ENCODE assay signal across 10 cellular contexts in the genomic region with DNA sequence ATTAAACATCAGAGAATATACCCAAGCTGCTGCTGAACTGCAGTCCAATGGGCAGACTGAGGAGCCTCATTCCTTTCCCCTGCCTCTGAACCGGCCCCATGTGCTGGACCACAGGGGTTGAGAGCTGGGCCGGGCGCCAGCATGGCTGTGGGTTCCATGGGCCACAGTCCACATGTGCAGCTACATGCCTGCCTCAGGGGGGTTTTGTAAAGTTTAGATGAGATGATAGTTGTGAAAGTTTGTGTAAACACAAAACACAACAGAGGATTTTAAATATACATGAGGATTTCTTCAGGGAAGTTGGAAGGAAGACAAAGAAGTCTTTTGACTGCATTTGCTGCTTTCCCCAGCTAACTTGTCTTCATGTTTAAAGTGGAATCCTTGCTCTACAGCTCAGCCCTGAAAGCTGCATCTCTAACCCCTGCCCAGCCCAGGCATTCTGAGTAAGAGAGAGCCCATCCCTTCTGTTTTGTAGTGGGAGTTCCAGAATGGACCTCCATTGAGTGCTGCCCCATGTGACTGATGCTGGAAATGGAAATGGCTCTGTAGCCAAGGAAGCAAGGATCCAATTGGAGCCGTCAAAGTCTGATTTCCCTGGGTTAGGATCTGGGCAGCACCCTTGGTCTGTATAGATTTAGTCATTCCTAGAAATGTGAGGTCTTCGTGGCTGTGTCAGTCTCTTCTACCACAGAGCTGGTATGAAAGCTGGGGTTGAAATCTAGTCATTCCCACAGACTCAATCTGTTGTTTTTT. TPM values are rescaled to one million over a fixed set of nuclear protein-coding genes. Genes with fewer than 3 reads are reported as not detected.
DNase-seq lines count a peak whose midpoint lies in the region; ATAC-seq and TF ChIP-seq lines count a peak whose summit lies in the region.
"Had no signal": no experiment of that assay in that cellular context is flagged by ENCODE, and none has a peak within 500 bp of the region (broad histone marks: within the 10 kb centered on the region; RNA-seq: fewer than 3 reads in every experiment).

No MANE protein-coding gene starts in this region.

- no peaks in the 10 kb centered on the region for H3K9me3 ChIP-seq in BE2C
- no peaks in the 10 kb centered on the region for H3K9me3 ChIP-seq in mucosa of descending colon

- H3K4me3 ChIP-seq in BE2C (ENCODE audit: low read depth, low read length) (no peak overlapping the region), cardiac fibroblast (replicated peaks in 1 of 2; ENCODE audit: low read depth in 2 of 2, low read length in 2 of 2) (no peak overlapping the region), mucosa of descending colon (no peak overlapping the region)

- H3K36me3 ChIP-seq in BE2C (no peaks in the 10 kb centered on the region), mucosa of descending colon (ENCODE audit: low read depth) (no peaks in the 10 kb centered on the region)

- no peaks in the 10 kb centered on the region for H3K27me3 ChIP-seq in BE2C

- intact Hi-C loops in mucosa of descending colon (cut with DNase I, micrococcal nuclease), result no loop called here

- peak; percentile 46 for ATAC-seq in mucosa of descending colon
- no peak for ATAC-seq in HG03139 (IDR thresholded peaks at IDR 0.05; ENCODE audit: unreplicated experiment)
- ATAC-seq in GM18907 (IDR thresholded peaks at IDR 0.05; ENCODE audit: unreplicated experiment), result no peak
- ATAC-seq in GM21447 (IDR thresholded peaks at IDR 0.05; ENCODE audit: unreplicated experiment), result no peak

- TF ChIP-seq CTCF in BE2C (IDR thresholded peaks at IDR 0.05; ENCODE audit: low read depth, low read length) (peak; percentile 12; the same call in 1 of the 2 replicates), cardiac fibroblast (IDR thresholded peaks at IDR 0.05; ENCODE audit: low read depth, low read length) (no peak), mucosa of descending colon (IDR thresholded peaks at IDR 0.05) (no peak)

- H3K4me1 ChIP-seq in BE2C, result no peaks in the 10 kb centered on the region
- H3K4me1 ChIP-seq in mucosa of descending colon (ENCODE audit: low read depth), result no peaks in the 10 kb centered on the region

- DNase-seq in BE2C, result no peak
- DNase-seq in HCEC 1CT, result peak; percentile 37
- peak; percentile 23 to 73 for DNase-seq in cardiac fibroblast (ENCODE audit: low read depth in 2 of 2)
- peak; percentile 27 to 58 (median 46) for DNase-seq in mucosa of descending colon
- DNase-seq in retina, result no peak
- DNase-seq: activated naive CD4-positive, alpha-beta T cell treated with anti-CD3 and anti-CD28 coated beads, Interleukin-2, amount 10 ng/mL, durations not matched to agents 7 days and 5 days; NCI-H1694 had no signal

RNA-seq across cellular contexts. Expression of gene SLC12A8, which starts 17.5 kb away (rescaled TPM):
- polyA plus RNA-seq in BE2C (2012; ENCODE audit: insufficient read depth, insufficient read length, low read depth), result 4.8 TPM
- total RNA-seq in mucosa of descending colon, result 10 to 100 TPM in 2 of 3 donors, 1 to 10 TPM in 1; 8.0 to 19.3 (median 13.6) TPM

Comparison
In these comparisons a context has a peak if more than half of its experiments do, and no peak if none do; other contexts are left out.
1. DNase-seq: peak in HCEC 1CT (single experiment), cardiac fibroblast (2 of 2) and mucosa of descending colon (3 of 3); none in BE2C (single experiment) and retina (single experiment).